ENCODE assay signal across 19 cellular contexts in the genomic region with DNA sequence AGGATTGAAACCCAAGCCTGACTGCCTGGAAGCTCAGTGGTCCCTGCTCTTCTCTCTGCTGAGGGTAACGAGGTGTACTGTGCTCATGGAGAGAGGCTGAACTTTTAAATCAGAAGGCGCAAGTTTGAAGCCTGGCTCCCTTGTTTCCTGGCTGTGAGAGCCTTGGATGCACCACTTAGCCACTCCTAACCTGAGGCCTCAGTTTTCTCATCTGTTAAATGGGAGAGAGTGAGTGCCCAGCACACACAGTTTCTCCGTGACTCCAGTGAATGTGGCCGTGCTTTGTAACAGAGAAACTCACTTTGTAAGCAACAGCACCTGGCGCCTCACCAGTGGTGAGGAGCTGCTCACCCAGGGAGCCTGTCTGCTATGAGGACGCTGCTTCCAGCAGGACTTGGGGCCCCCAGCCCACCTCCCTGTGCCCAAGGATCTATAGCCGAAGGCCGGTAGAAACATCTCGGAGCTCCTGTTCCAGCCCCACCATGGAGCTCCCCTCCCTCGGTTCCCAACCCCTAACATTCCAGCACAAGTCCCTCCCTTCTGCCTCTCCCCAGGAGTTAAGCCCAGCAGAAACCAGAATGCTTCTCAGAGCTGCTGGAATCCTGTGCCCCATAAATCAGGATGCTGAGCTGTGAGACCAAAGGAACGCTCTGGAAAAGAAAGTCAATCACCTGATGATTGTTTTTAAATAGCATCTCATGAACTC. TPM values are rescaled to one million over a fixed set of nuclear protein-coding genes. Genes with fewer than 3 reads are reported as not detected.
A peak's percentile ranks its signal among the peaks of the same experiment; 100 is the strongest.
DNase-seq lines count a peak whose midpoint lies in the region; ATAC-seq and TF ChIP-seq lines count a peak whose summit lies in the region.
"Had no signal": no experiment of that assay in that cellular context is flagged by ENCODE, and none has a peak within 500 bp of the region (broad histone marks: within the 10 kb centered on the region; RNA-seq: fewer than 3 reads in every experiment).

No MANE protein-coding gene starts in this region.

- intact Hi-C loops in sigmoid colon (cut with DNase I) = no loop called here

- no peak for TF ChIP-seq EP300 in sigmoid colon (IDR thresholded peaks at IDR 0.05)

- no peaks in the 10 kb centered on the region for H3K9me3 ChIP-seq in sigmoid colon

- H3K4me3 ChIP-seq in sigmoid colon = no peak overlapping the region
- H3K4me3 ChIP-seq: GM12878 had no signal

- ATAC-seq in HG02623 (IDR thresholded peaks at IDR 0.05; ENCODE audit: unreplicated experiment) = no peak
- ATAC-seq: GM12878 had no signal

- no peak for TF ChIP-seq POLR2A in sigmoid colon (IDR thresholded peaks at IDR 0.05)

- peak; percentile 57 for DNase-seq in ELF-1 (ENCODE audit: low read depth, low spot score)
- DNase-seq in amniotic epithelial cell (ENCODE audit: low read depth) = peak; percentile 17
- peak; percentile 71 for DNase-seq in left kidney (ENCODE audit: low read depth, low spot score)
- DNase-seq in sigmoid colon = peak; percentile 40
- no peak for DNase-seq in Ammon's horn (ENCODE audit: low spot score)
- DNase-seq in cortex of kidney (lab: John Stamatoyannopoulos, UW) = no peak
- DNase-seq: C1 segment of cervical spinal cord, DMS79 treated with DMSO at 0.1 percent for 48 hours, NCI-H1105 treated with DMSO at 0.1 percent for 48 hours, NCI-H187, NCI-H446 treated with DMSO at 0.1 percent for 48 hours, OCI-M1 had no signal

- no peaks in the 10 kb centered on the region for H3K27me3 ChIP-seq in sigmoid colon

- WGBS in sigmoid colon, 2 donors = 67 to 72% methylated on average over 11 of the region's 11 CpGs

- H3K4me1 ChIP-seq in sigmoid colon = peaks cover 0 to 8% (median 0%) of the 10 kb centered on the region in 4 donors

- H3K27ac ChIP-seq in sigmoid colon = no peak overlapping the region

- TF ChIP-seq CTCF in sigmoid colon (IDR thresholded peaks at IDR 0.05) = no peak

- no peaks in the 10 kb centered on the region for H3K36me3 ChIP-seq in sigmoid colon

RNA-seq across cellular contexts. Expression of gene KCNK3, which starts 20.3 kb away (rescaled TPM):
- total RNA-seq in sigmoid colon = 10 to 100 TPM in 1 of 4 donors, 1 to 10 TPM in 3; 2.9 to 12.2 (median 6.1) TPM
- polyA plus RNA-seq in sigmoid colon = 1 to 10 TPM in 1 of 3 donors, under 1 TPM in 2; under 0.01 to 2.3 (median 0.23) TPM
- total RNA-seq: HT1080, LHCN-M2 had no signal
- polyA plus RNA-seq: GM12878, IgD-negative memory B cell had no signal

RNA-seq across cellular contexts. Expression of gene CIB4, which starts 31.1 kb away (rescaled TPM):
- not detected for total RNA-seq in sigmoid colon
- not detected for polyA plus RNA-seq in sigmoid colon
- total RNA-seq: GM12878, H4, HT1080, LHCN-M2, RPMI7951 had no signal
- polyA plus RNA-seq: GM12878, IgD-negative memory B cell had no signal

Comparison
In these comparisons a context has a peak if more than half of its experiments do, and no peak if none do; other contexts are left out.
1. DNase-seq: peak in ELF-1 (single experiment), amniotic epithelial cell (single experiment), left kidney (single experiment) and sigmoid colon (single experiment); none in Ammon's horn (single experiment) and cortex of kidney (single experiment).